Comparison of ENCODE assay signal across 8 cellular contexts in genomic region chr9:92293452-92294296, GRCh38. TPM values are rescaled to one million over a fixed set of nuclear protein-coding genes. Genes with fewer than 3 reads are reported as not detected.
DNase-seq lines count a peak whose midpoint lies in the region; ATAC-seq, FAIRE-seq and TF ChIP-seq lines count a peak whose summit lies in the region.

Gene IARS1, minus strand, starts transcription at chr9:92293697. Its CDS starts 4,278 bp downstream, at chr9:92289419.

- H3K27me3 Mint-ChIP-seq in activated T-helper 2 cell treated with anti-CD3 and anti-CD28 coated beads, Interferon-gamma antibody, Interleukin-2, Interleukin-4, amounts not matched to agents 10 μg/mL and 5 μg/mL and 100 μg/mL, durations not matched to agents 14 hours and 24 hours and 36 hours (ENCODE audit: low read depth), result no peaks in the 10 kb centered on the region
- H3K27me3 Mint-ChIP-seq in naive thymus-derived CD8-positive, alpha-beta T cell, result peaks cover 0 to 1% (median 0%) of the 10 kb centered on the region in 5 donors

- FAIRE-seq in H54 (lab: Jason Lieb, UNC), result peak; percentile 98

- H3K9me3 ChIP-seq in ES-I3 (ENCODE audit: control insufficient read depth, insufficient read depth, low read length), result no peaks in the 10 kb centered on the region
- H3K9me3 ChIP-seq in RWPE2 (ENCODE audit: severe bottlenecking), result no peaks in the 10 kb centered on the region

- peaks cover 66% of the 10 kb centered on the region for H3K36me3 Mint-ChIP-seq in activated T-helper 2 cell treated with anti-CD3 and anti-CD28 coated beads, Interferon-gamma antibody, Interleukin-2, Interleukin-4, amounts not matched to agents 10 μg/mL and 5 μg/mL and 100 μg/mL, durations not matched to agents 14 hours and 24 hours and 36 hours (ENCODE audit: low read depth)
- peaks cover 0 to 40% (median 14%) of the 10 kb centered on the region in 3 donors for H3K36me3 Mint-ChIP-seq in naive thymus-derived CD8-positive, alpha-beta T cell

- H3K36me3 ChIP-seq in ES-I3 (ENCODE audit: insufficient read depth, low read length) (peaks cover 2% of the 10 kb centered on the region), RWPE2 (ENCODE audit: low read depth) (peaks cover 67% of the 10 kb centered on the region)

- DNase-seq in H54 (ENCODE audit: insufficient read length, low spot score) (peak; percentile 96), LoVo (ENCODE audit: low spot score) (peak; percentile 97), RWPE2 (ENCODE audit: low spot score) (peak; percentile 97), fibroblast of mammary gland (ENCODE audit: low read depth) (peak; percentile 97)
- peak; percentile 100 for DNase-seq in activated T-helper 2 cell treated with anti-CD3 and anti-CD28 coated beads, Interferon-gamma antibody, Interleukin-2, Interleukin-4, amounts not matched to agents 10 μg/mL and 5 μg/mL and 100 μg/mL, durations not matched to agents 14 hours and 24 hours and 36 hours (ENCODE audit: low spot score)
- peak; percentile 97 to 100 (median 100) for DNase-seq in naive thymus-derived CD8-positive, alpha-beta T cell
- DNase-seq in stimulated activated naive CD4-positive, alpha-beta T cell (lab: John Stamatoyannopoulos, UW), result peak; percentile 98 to 100 (median 98)

- peak within 1 kb of the TSS; percentile 99 for H3K27ac Mint-ChIP-seq in activated T-helper 2 cell treated with anti-CD3 and anti-CD28 coated beads, Interferon-gamma antibody, Interleukin-2, Interleukin-4, amounts not matched to agents 10 μg/mL and 5 μg/mL and 100 μg/mL, durations not matched to agents 14 hours and 24 hours and 36 hours
- peak within 1 kb of the TSS; percentile 96 to 99 (median 99) for H3K27ac Mint-ChIP-seq in naive thymus-derived CD8-positive, alpha-beta T cell

- intact Hi-C loops in activated T-helper 2 cell treated with anti-CD3 and anti-CD28 coated beads, Interferon-gamma antibody, Interleukin-2, Interleukin-4, amounts not matched to agents 10 μg/mL and 5 μg/mL and 100 μg/mL, durations not matched to agents 14 hours and 24 hours and 36 hours (cut with micrococcal nuclease), result loop anchor here (1.0 to 10.0 kb wide), 3 partner anchors 32 to 178 kb away; partner anchors contain the start of genes CENPP, NOL8 and SPTLC1

- H3K9me3 Mint-ChIP-seq in activated T-helper 2 cell treated with anti-CD3 and anti-CD28 coated beads, Interferon-gamma antibody, Interleukin-2, Interleukin-4, amounts not matched to agents 10 μg/mL and 5 μg/mL and 100 μg/mL, durations not matched to agents 14 hours and 24 hours and 36 hours, result no peaks in the 10 kb centered on the region
- H3K9me3 Mint-ChIP-seq in naive thymus-derived CD8-positive, alpha-beta T cell, result no peaks in the 10 kb centered on the region

- H3K4me3 ChIP-seq in RWPE2 (ENCODE audit: severe bottlenecking), result peak within 1 kb of the TSS; percentile 56
- H3K4me3 ChIP-seq in fibroblast of mammary gland (ENCODE audit: control insufficient read depth, low read depth, low read length), result peak within 1 kb of the TSS; percentile 96

- peaks cover 55% of the 10 kb centered on the region for H3K4me1 Mint-ChIP-seq in activated T-helper 2 cell treated with anti-CD3 and anti-CD28 coated beads, Interferon-gamma antibody, Interleukin-2, Interleukin-4, amounts not matched to agents 10 μg/mL and 5 μg/mL and 100 μg/mL, durations not matched to agents 14 hours and 24 hours and 36 hours (ENCODE audit: low read depth)
- H3K4me1 Mint-ChIP-seq in naive thymus-derived CD8-positive, alpha-beta T cell, result peaks cover 27 to 66% (median 50%) of the 10 kb centered on the region in 4 donors

- TF ChIP-seq POLR2A in H54 (IDR thresholded peaks at IDR 0.05; ENCODE audit: low read depth, low read length), result peak; percentile 90

- POLR2A ChIA-PET in naive thymus-derived CD8-positive, alpha-beta T cell (lab: Charles Lee), result interaction anchor here (0.9 to 3.1 kb wide), 4 partner anchors 9 to 376 kb away, joined by 3 to 8 read pairs (median 4); partner anchors contain the start of genes CENPP, IPPK and NOL8

- H3K27ac ChIP-seq in RWPE2 (ENCODE audit: poor library complexity, severe bottlenecking), result peak within 1 kb of the TSS; percentile 55

- peak within 1 kb of the TSS; percentile 97 for H3K4me3 Mint-ChIP-seq in activated T-helper 2 cell treated with anti-CD3 and anti-CD28 coated beads, Interferon-gamma antibody, Interleukin-2, Interleukin-4, amounts not matched to agents 10 μg/mL and 5 μg/mL and 100 μg/mL, durations not matched to agents 14 hours and 24 hours and 36 hours (ENCODE audit: low read depth)
- peak within 1 kb of the TSS; percentile 94 to 99 (median 98) for H3K4me3 Mint-ChIP-seq in naive thymus-derived CD8-positive, alpha-beta T cell

- TF ChIP-seq CTCF in RWPE2 (IDR thresholded peaks at IDR 0.05; ENCODE audit: poor library complexity, severe bottlenecking) (peak; percentile 48), fibroblast of mammary gland (conservative IDR thresholded peaks at IDR 0.05; ENCODE audit: control insufficient read depth, insufficient read depth, low read depth, low read length) (no peak)

- peak within 1 kb of the TSS; percentile 89 for H3K9ac ChIP-seq in ES-I3 (ENCODE audit: low read depth, low read length)

- peak; percentile 94 for ATAC-seq in RWPE2 (ENCODE audit: low read depth)
- ATAC-seq in naive thymus-derived CD8-positive, alpha-beta T cell, result peak; percentile 93 to 97

- H3K27me3 ChIP-seq in RWPE2 (ENCODE audit: insufficient read depth, poor library complexity, severe bottlenecking), result no peaks in the 10 kb centered on the region

- H3K4me1 ChIP-seq in ES-I3 (ENCODE audit: insufficient read depth, low read length), result peaks cover 5% of the 10 kb centered on the region; the same call in 1 of the 2 replicates
- H3K4me1 ChIP-seq in RWPE2 (ENCODE audit: insufficient read depth, poor library complexity, severe bottlenecking), result peaks cover 20% of the 10 kb centered on the region

RNA-seq across cellular contexts. Expression of gene IARS1, which starts in this region (rescaled TPM):
- 177 and 186 TPM in 2 replicates for total RNA-seq in activated T-helper 2 cell treated with anti-CD3 and anti-CD28 coated beads, Interferon-gamma antibody, Interleukin-2, Interleukin-4, amounts not matched to agents 10 μg/mL and 5 μg/mL and 100 μg/mL, durations not matched to agents 14 hours and 24 hours and 36 hours
- 100 to 1,000 TPM; 150 to 151 TPM for total RNA-seq in naive thymus-derived CD8-positive, alpha-beta T cell
- 10 to 100 TPM; 62.2 to 75.2 (median 66.5) TPM for polyA plus RNA-seq in naive thymus-derived CD8-positive, alpha-beta T cell

Comparison
In these comparisons a context has a peak if more than half of its experiments do, and no peak if none do; other contexts are left out.
1. Peak in every context shown above with its lines: DNase-seq, ATAC-seq, H3K4me3 ChIP-seq and H3K27ac ChIP-seq.